In genomic region chr3:110301781-110302180, GRCh38 we compare ENCODE assay signal across 30 cellular contexts.
"Had no signal": no experiment of that assay in that cellular context is flagged by ENCODE, and none has a peak within 500 bp of the region (broad histone marks: within the 10 kb centered on the region; RNA-seq: fewer than 3 reads in every experiment).

No MANE protein-coding gene starts in this region.

- H3K27me3 Mint-ChIP-seq: activated CD4-positive, alpha-beta memory T cell treated with anti-CD3 and anti-CD28 coated beads, Interleukin-2, amount 10 ng/mL, durations not matched to agents 7 days and 5 days; activated CD4-positive, alpha-beta T cell treated with anti-CD3 and anti-CD28 coated beads, Interleukin-2, amount 10 ng/mL, durations not matched to agents 7 days and 5 days; activated naive CD4-positive, alpha-beta T cell treated with anti-CD3 and anti-CD28 coated beads, Interleukin-2, amount 10 ng/mL, durations not matched to agents 7 days and 5 days; activated T-cell treated with anti-CD3 and anti-CD28 coated beads, Interleukin-2, amount 50 U/mL, for 24 hours; brain had no signal

- ATAC-seq: activated naive CD4-positive, alpha-beta T cell treated with anti-CD3 and anti-CD28 coated beads, Interleukin-2, amount 50 U/mL, for 72 hours; activated T-cell treated with anti-CD3 and anti-CD28 coated beads, Interleukin-2, amount 50 U/mL, for 72 hours; WTC11 had no signal

- H3K4me3 ChIP-seq: breast epithelium, cardiac muscle cell, colonic mucosa, esophagus squamous epithelium had no signal

- H3K36me3 ChIP-seq: breast epithelium, cardiac muscle cell, colonic mucosa, esophagus squamous epithelium had no signal

- H3K4me3 Mint-ChIP-seq: activated CD4-positive, alpha-beta memory T cell treated with anti-CD3 and anti-CD28 coated beads, Interleukin-2, amount 10 ng/mL, durations not matched to agents 7 days and 5 days; activated CD4-positive, alpha-beta T cell treated with anti-CD3 and anti-CD28 coated beads, Interleukin-2, amount 10 ng/mL, durations not matched to agents 7 days and 5 days; activated naive CD4-positive, alpha-beta T cell treated with anti-CD3 and anti-CD28 coated beads, Interleukin-2, amount 10 ng/mL, durations not matched to agents 7 days and 5 days; activated naive CD8-positive, alpha-beta T cell treated with anti-CD3 and anti-CD28 coated beads, Interleukin-2, amount 10 ng/mL, durations not matched to agents 7 days and 5 days; activated T-cell treated with anti-CD3 and anti-CD28 coated beads, Interleukin-2, amount 50 U/mL, for 24 hours; activated T-cell treated with anti-CD3 and anti-CD28 coated beads, Interleukin-2, amount 50 U/mL, for 72 hours; brain; WTC11 had no signal

- H3K4me1 Mint-ChIP-seq: activated CD4-positive, alpha-beta memory T cell treated with anti-CD3 and anti-CD28 coated beads, Interleukin-2, amount 10 ng/mL, durations not matched to agents 7 days and 5 days; activated CD4-positive, alpha-beta T cell treated with anti-CD3 and anti-CD28 coated beads, Interleukin-2, amount 10 ng/mL, durations not matched to agents 7 days and 5 days; brain had no signal

- H3K36me3 Mint-ChIP-seq: activated naive CD4-positive, alpha-beta T cell treated with anti-CD3 and anti-CD28 coated beads, Interleukin-2, amount 10 ng/mL, durations not matched to agents 7 days and 5 days; activated naive CD4-positive, alpha-beta T cell treated with anti-CD3 and anti-CD28 coated beads, Interleukin-2, amount 50 U/mL, for 72 hours; activated naive CD8-positive, alpha-beta T cell treated with anti-CD3 and anti-CD28 coated beads, Interleukin-2, amount 10 ng/mL, durations not matched to agents 7 days and 5 days; brain; WTC11 had no signal

- H3K9me3 ChIP-seq: breast epithelium, colonic mucosa, esophagus squamous epithelium had no signal

- DNase-seq: activated CD4-positive, alpha-beta memory T cell treated with anti-CD3 and anti-CD28 coated beads, Interleukin-2, amount 10 ng/mL, durations not matched to agents 7 days and 5 days; activated CD4-positive, alpha-beta T cell treated with anti-CD3 and anti-CD28 coated beads for 1 hour; activated CD4-positive, alpha-beta T cell treated with anti-CD3 and anti-CD28 coated beads for 4 hours; activated CD4-positive, alpha-beta T cell treated with anti-CD3 and anti-CD28 coated beads, Interleukin-2, amount 10 ng/mL, durations not matched to agents 7 days and 5 days; activated CD4-positive, alpha-beta T cell treated with anti-CD3 and anti-CD28 coated beads, Interleukin-2, amount 50 U/mL, for 4 hours; activated CD8-positive, alpha-beta memory T cell treated with anti-CD3 and anti-CD28 coated beads, Interleukin-2, amount 50 U/mL, for 48 hours; activated gamma-delta T cell; activated naive CD4-positive, alpha-beta T cell; activated naive CD4-positive, alpha-beta T cell treated with anti-CD3 and anti-CD28 coated beads, Interleukin-2, amount 10 ng/mL, durations not matched to agents 7 days and 5 days; activated naive CD8-positive, alpha-beta T cell treated with anti-CD3 and anti-CD28 coated beads, Interleukin-2, amount 10 ng/mL, durations not matched to agents 7 days and 5 days; activated T-cell treated with anti-CD3 and anti-CD28 coated beads for 4 hours; activated T-cell treated with anti-CD3 and anti-CD28 coated beads, Interleukin-2, amount 50 U/mL, for 24 hours; activated T-cell treated with anti-CD3 and anti-CD28 coated beads, Interleukin-2, amount 50 U/mL, for 72 hours; amniotic stem cell; aorta; central memory CD4-positive, alpha-beta T cell; cerebellar nuclear complex; colonic mucosa; effector CD8-positive, alpha-beta T cell; esophagus squamous epithelium; foreskin fibroblast; head of caudate nucleus; T-helper 2 cell had no signal

- H3K27ac ChIP-seq: breast epithelium, cardiac muscle cell, colonic mucosa, epithelial cell of prostate, esophagus squamous epithelium, VCaP had no signal

- H3K9me3 Mint-ChIP-seq: activated CD4-positive, alpha-beta memory T cell treated with anti-CD3 and anti-CD28 coated beads, Interleukin-2, amount 10 ng/mL, durations not matched to agents 7 days and 5 days; activated CD4-positive, alpha-beta T cell treated with anti-CD3 and anti-CD28 coated beads, Interleukin-2, amount 10 ng/mL, durations not matched to agents 7 days and 5 days; activated naive CD4-positive, alpha-beta T cell treated with anti-CD3 and anti-CD28 coated beads, Interleukin-2, amount 10 ng/mL, durations not matched to agents 7 days and 5 days; activated naive CD4-positive, alpha-beta T cell treated with anti-CD3 and anti-CD28 coated beads, Interleukin-2, amount 50 U/mL, for 72 hours; activated naive CD8-positive, alpha-beta T cell treated with anti-CD3 and anti-CD28 coated beads, Interleukin-2, amount 10 ng/mL, durations not matched to agents 7 days and 5 days; activated T-cell treated with anti-CD3 and anti-CD28 coated beads, Interleukin-2, amount 50 U/mL, for 24 hours; activated T-cell treated with anti-CD3 and anti-CD28 coated beads, Interleukin-2, amount 50 U/mL, for 72 hours; brain had no signal

- H3K27me3 ChIP-seq: breast epithelium, cardiac muscle cell, colonic mucosa, esophagus squamous epithelium had no signal

- H3K4me1 ChIP-seq: breast epithelium, colonic mucosa, esophagus squamous epithelium had no signal

- H3K27ac Mint-ChIP-seq: activated CD4-positive, alpha-beta memory T cell treated with anti-CD3 and anti-CD28 coated beads, Interleukin-2, amount 10 ng/mL, durations not matched to agents 7 days and 5 days; activated CD4-positive, alpha-beta T cell treated with anti-CD3 and anti-CD28 coated beads, Interleukin-2, amount 10 ng/mL, durations not matched to agents 7 days and 5 days; activated naive CD4-positive, alpha-beta T cell treated with anti-CD3 and anti-CD28 coated beads, Interleukin-2, amount 10 ng/mL, durations not matched to agents 7 days and 5 days; activated naive CD4-positive, alpha-beta T cell treated with anti-CD3 and anti-CD28 coated beads, Interleukin-2, amount 50 U/mL, for 72 hours; activated naive CD8-positive, alpha-beta T cell treated with anti-CD3 and anti-CD28 coated beads, Interleukin-2, amount 10 ng/mL, durations not matched to agents 7 days and 5 days; activated T-cell treated with anti-CD3 and anti-CD28 coated beads, Interleukin-2, amount 50 U/mL, for 24 hours; activated T-cell treated with anti-CD3 and anti-CD28 coated beads, Interleukin-2, amount 50 U/mL, for 72 hours; brain; WTC11 had no signal
